In genomic region chr4:109559625-109559982, GRCh38 we compare ENCODE assay signal across 8 cellular contexts. TPM values are rescaled to one million over a fixed set of nuclear protein-coding genes. Genes with fewer than 3 reads are reported as not detected.
A peak's percentile ranks its signal among the peaks of the same experiment; 100 is the strongest.
DNase-seq lines count a peak whose midpoint lies in the region; ATAC-seq lines count a peak whose summit lies in the region.

No MANE protein-coding gene starts in this region.

- H3K27ac Mint-ChIP-seq in activated naive CD4-positive, alpha-beta T cell treated with anti-CD3 and anti-CD28 coated beads for 36 hours = peak overlapping the region; percentile 95

- no peaks in the 10 kb centered on the region for H3K4me1 ChIP-seq in right cardiac atrium (ENCODE audit: control insufficient read depth, insufficient read depth, low read length)
- H3K4me1 ChIP-seq in skeletal muscle satellite cell (ENCODE audit: control insufficient read depth, insufficient read depth, low read length) = peaks cover 3% of the 10 kb centered on the region

- peak overlapping the region; percentile 44 for H3K27ac ChIP-seq in right cardiac atrium (ENCODE audit: low read length)

- H3K4me2 ChIP-seq in skeletal muscle satellite cell (ENCODE audit: low read length) = peak overlapping the region; percentile 89

- H3K36me3 Mint-ChIP-seq in activated naive CD4-positive, alpha-beta T cell treated with anti-CD3 and anti-CD28 coated beads for 36 hours (ENCODE audit: low read depth) = peaks cover 17% of the 10 kb centered on the region

- 7% methylated on average over 27 of the region's 27 CpGs for WGBS in right cardiac atrium

- CTCF ChIA-PET in activated naive CD4-positive, alpha-beta T cell treated with anti-CD3 and anti-CD28 coated beads for 36 hours (lab: Charles Lee) = interaction anchor here (0.6 to 1.9 kb wide), 7 partner anchors 15 to 902 kb away, joined by 3 to 4 read pairs (median 3); partner anchors contain the start of gene SEC24B

- peak overlapping the region; percentile 85 for H3K9ac ChIP-seq in skeletal muscle satellite cell (ENCODE audit: low read depth, low read length)

- H3K36me3 ChIP-seq in skeletal muscle satellite cell (ENCODE audit: insufficient read depth, low read length) = no peaks in the 10 kb centered on the region

- peak overlapping the region; percentile 88 for H3K4me3 Mint-ChIP-seq in activated naive CD4-positive, alpha-beta T cell treated with anti-CD3 and anti-CD28 coated beads for 36 hours

- peaks cover 49% of the 10 kb centered on the region for H3K4me1 Mint-ChIP-seq in activated naive CD4-positive, alpha-beta T cell treated with anti-CD3 and anti-CD28 coated beads for 36 hours (ENCODE audit: low read depth)

- intact Hi-C loops in activated naive CD4-positive, alpha-beta T cell treated with anti-CD3 and anti-CD28 coated beads for 36 hours (cut with micrococcal nuclease) = no loop called here
- intact Hi-C loops in right cardiac atrium (cut with DNase I) = no loop called here

- DNase-seq in NCI-H526 treated with DMSO at 0.1 percent for 48 hours (lab: John Stamatoyannopoulos, UW) (peak; percentile 43), right cardiac atrium (peak; percentile 44 to 69 (median 60)), SKM-1 (lab: John Stamatoyannopoulos, UW; ENCODE audit: unreplicated experiment) (no peak), amniotic stem cell (lab: John Stamatoyannopoulos, UW) (no peak)
- peak; percentile 53 for DNase-seq in activated naive CD4-positive, alpha-beta T cell treated with anti-CD3 and anti-CD28 coated beads for 36 hours

- H3K9me3 ChIP-seq in right cardiac atrium (ENCODE audit: control insufficient read depth, low read length) = no peaks in the 10 kb centered on the region
- H3K9me3 ChIP-seq in skeletal muscle satellite cell (replicated peaks; ENCODE audit: low read length) = no peaks in the 10 kb centered on the region

- H3K4me3 ChIP-seq in right cardiac atrium (ENCODE audit: low read length) (peak overlapping the region; percentile 73), skeletal muscle satellite cell (ENCODE audit: low read length) (peak overlapping the region; percentile 83)

- no peaks in the 10 kb centered on the region for H3K27me3 ChIP-seq in right cardiac atrium (ENCODE audit: control insufficient read depth, insufficient read depth)
- no peaks in the 10 kb centered on the region for H3K27me3 ChIP-seq in skeletal muscle satellite cell (ENCODE audit: control insufficient read depth, insufficient read depth, low read length)

- ATAC-seq in GM18519 (IDR thresholded peaks at IDR 0.05; ENCODE audit: low FRiP score, unreplicated experiment) = peak; percentile 7
- ATAC-seq in HG02610 (IDR thresholded peaks at IDR 0.05; ENCODE audit: unreplicated experiment) = peak; percentile 27
- peak; percentile 46 to 51 for ATAC-seq in right cardiac atrium

- peaks cover 3% of the 10 kb centered on the region for H3K9me3 Mint-ChIP-seq in activated naive CD4-positive, alpha-beta T cell treated with anti-CD3 and anti-CD28 coated beads for 36 hours

- H3K27me3 Mint-ChIP-seq in activated naive CD4-positive, alpha-beta T cell treated with anti-CD3 and anti-CD28 coated beads for 36 hours (ENCODE audit: low read depth) = no peaks in the 10 kb centered on the region

RNA-seq across cellular contexts. Expression of gene MCUB, which starts 0.4 kb away (rescaled TPM):
- total RNA-seq in activated naive CD4-positive, alpha-beta T cell treated with anti-CD3 and anti-CD28 coated beads for 36 hours = 10 to 100 TPM; 69.1 to 71.8 TPM
- total RNA-seq in right cardiac atrium = 10 to 100 TPM; 10.8 to 25.3 (median 18.5) TPM
- 14.8 TPM for polyA plus RNA-seq in right cardiac atrium
- 16.7 and 18.6 TPM in 2 replicates for total RNA-seq in skeletal muscle satellite cell (2012; rRNA removed)

Comparison
In these comparisons a context has a peak if more than half of its experiments do, and no peak if none do; other contexts are left out.
1. DNase-seq: peak in NCI-H526 treated with DMSO at 0.1 percent for 48 hours (single experiment), activated naive CD4-positive, alpha-beta T cell treated with anti-CD3 and anti-CD28 coated beads for 36 hours (single experiment) and right cardiac atrium (3 of 3); none in SKM-1 (single experiment) and amniotic stem cell (single experiment).
2. Peak in every context shown above with its lines, with median percentiles within 50 percentile points of each other: ATAC-seq.